Comparison of ENCODE assay signal across 1 cellular context in genomic region chr3:149765762-149766334, GRCh38.
TF ChIP-seq lines count a peak whose summit lies in the region.

No MANE protein-coding gene starts in this region.

TF ChIP-seq in SK-N-SH treated with all-trans-retinoic acid at 6 μM for 48 hours, 23 proteins besides CTCF, POLR2A, EP300 and RAD21 (continued from another document):
- TF ChIP-seq PPARA (CRISPR knock-in tag; IDR thresholded peaks at IDR 0.05; ENCODE audit: borderline replicate concordance) (no peak), TOX (CRISPR knock-in tag; IDR thresholded peaks at IDR 0.05; ENCODE audit: borderline replicate concordance) (no peak)
